17 cellular contexts compared by ENCODE assay signal in genomic region chr22:23833911-23834317, GRCh38. TPM values are rescaled to one million over a fixed set of nuclear protein-coding genes. Genes with fewer than 3 reads are reported as not detected.
A peak's percentile ranks its signal among the peaks of the same experiment; 100 is the strongest.
DNase-seq lines count a peak whose midpoint lies in the region; ATAC-seq and TF ChIP-seq lines count a peak whose summit lies in the region.
"Had no signal": no experiment of that assay in that cellular context is flagged by ENCODE, and none has a peak within 500 bp of the region (broad histone marks: within the 10 kb centered on the region; RNA-seq: fewer than 3 reads in every experiment).

No MANE protein-coding gene starts in this region.

- CTCF ChIA-PET in RWPE1 (lab: Yijun Ruan, JAX) = no interaction called here

- H3K9me3 ChIP-seq in BLaER1 (no peaks in the 10 kb centered on the region), heart left ventricle (no peaks in the 10 kb centered on the region)
- H3K9me3 ChIP-seq: HAP-1 had no signal

- peaks cover 85% of the 10 kb centered on the region for H4K20me1 ChIP-seq in BLaER1

- no peak overlapping the region for H3K4me2 ChIP-seq in BLaER1
- H3K4me2 ChIP-seq: hepatocyte had no signal

- H3K9ac ChIP-seq in BLaER1 = no peak overlapping the region

- H3K27ac ChIP-seq in BLaER1 = 0 out of 2 replicates have a peak overlapping the region, but pooled peaks have one; percentile 41
- H3K27ac ChIP-seq in RWPE1 = peak overlapping the region; percentile 66
- H3K27ac ChIP-seq in heart left ventricle = peak overlapping the region; percentile 74 to 99 (median 92)
- H3K27ac ChIP-seq: hepatocyte had no signal

- intact Hi-C loops in heart left ventricle (cut with DNase I) (loop anchor here in 1 of 10 donors (5.0 kb wide), 1 partner anchor 47 kb away; the partner anchor contains the start of gene SMARCB1), posterior vena cava (cut with DNase I) (no loop called here)

- POLR2A ChIA-PET in RWPE1 (lab: Yijun Ruan, JAX; ENCODE audit: low non-redundant PET) = no interaction called here

- peaks cover 87% of the 10 kb centered on the region for H3K36me3 ChIP-seq in BLaER1
- peaks cover 0 to 72% (median 20%) of the 10 kb centered on the region in 9 donors for H3K36me3 ChIP-seq in heart left ventricle

- DNase-seq in RWPE1 (ENCODE audit: low spot score) (no peak), heart left ventricle (peak in 2 of 5 donors; percentile 61 to 67), posterior vena cava (ENCODE audit: low spot score) (peak; percentile 56), HuH-7.5 (ENCODE audit: low spot score) (no peak), NAMALWA (ENCODE audit: low spot score) (no peak)
- DNase-seq: activated CD4-positive, alpha-beta T cell treated with anti-CD3 and anti-CD28 coated beads for 4 hours; activated CD8-positive, alpha-beta memory T cell treated with anti-CD3 and anti-CD28 coated beads, Interleukin-2, amount 10 ng/mL, durations not matched to agents 7 days and 5 days; CD8-positive, alpha-beta memory T cell; naive thymus-derived CD4-positive, alpha-beta T cell; NCI-H1105 treated with DMSO at 0.1 percent for 48 hours; NCI-H2081 treated with DMSO at 0.1 percent for 48 hours; NCI-H510A had no signal

- ATAC-seq in heart left ventricle = no peak
- ATAC-seq in HG02759 (IDR thresholded peaks at IDR 0.05; ENCODE audit: unreplicated experiment) = no peak
- ATAC-seq: activated CD8-positive, alpha-beta memory T cell treated with anti-CD3 and anti-CD28 coated beads, Interleukin-2, amount 10 ng/mL, durations not matched to agents 7 days and 5 days; naive thymus-derived CD4-positive, alpha-beta T cell; stimulated activated memory B cell treated with anti-CD40 and anti-IgM and Interleukin-4, amounts not matched to agents 10 μg/mL and 1 μg/mL and 100 μg/mL, for 72 hours had no signal

- WGBS in heart left ventricle, 4 donors = 43 to 66% (median 57%) methylated on average over 13 of the region's 13 CpGs

- H3K4me3 ChIP-seq in BLaER1 (no peak overlapping the region), heart left ventricle (no peak overlapping the region)
- H3K4me3 ChIP-seq: HAP-1, hepatocyte had no signal

- H3K27me3 ChIP-seq in BLaER1 = no peaks in the 10 kb centered on the region
- H3K27me3 ChIP-seq in heart left ventricle = no peaks in the 10 kb centered on the region
- H3K27me3 ChIP-seq: hepatocyte had no signal

- H3K4me1 ChIP-seq in BLaER1 (peaks cover 46% of the 10 kb centered on the region), heart left ventricle (peaks cover 6 to 92% (median 55%) of the 10 kb centered on the region in 12 donors)

- TF ChIP-seq CTCF in RWPE1 (conservative IDR thresholded peaks at IDR 0.05; ENCODE audit: low read depth) (no peak), heart left ventricle (IDR thresholded peaks at IDR 0.05) (no peak)

- TF ChIP-seq POLR2A in heart left ventricle (IDR thresholded peaks at IDR 0.05) = no peak

RNA-seq across cellular contexts. Expression of gene DERL3, which starts 4.9 kb away (rescaled TPM):
- total RNA-seq in heart left ventricle (1 to 10 TPM in 7 of 9 donors, under 1 TPM in 2; 0.24 to 2.8 (median 1.7) TPM), posterior vena cava (under 1 TPM; 0.83 to 0.95 TPM)
- 10 to 100 TPM in 1 of 2 donors, 1 to 10 TPM in 1; 1.4 to 12.7 TPM for polyA plus RNA-seq in heart left ventricle
- polyA plus RNA-seq: naive thymus-derived CD4-positive, alpha-beta T cell had no signal

RNA-seq across cellular contexts. Expression of gene SLC2A11, which starts 23.8 kb away (rescaled TPM):
- 10 to 100 TPM; 13.0 to 31.2 (median 18.7) TPM for total RNA-seq in heart left ventricle
- 10 to 100 TPM in 1 of 2 donors, 1 to 10 TPM in 1; 8.7 to 30.4 TPM for polyA plus RNA-seq in heart left ventricle
- total RNA-seq in posterior vena cava = 1 to 10 TPM; 4.9 to 7.4 TPM

RNA-seq across cellular contexts. Expression of gene SMARCB1, which starts 47.1 kb away (rescaled TPM):
- total RNA-seq in heart left ventricle = 10 to 100 TPM; 32.8 to 54.2 (median 45.6) TPM
- polyA plus RNA-seq in heart left ventricle = 10 to 100 TPM; 30.2 to 75.3 TPM
- total RNA-seq in posterior vena cava = 10 to 100 TPM; 42.6 to 45.8 TPM

Comparison
In these comparisons a context has a peak if more than half of its experiments do, and no peak if none do; other contexts are left out.
1. H3K27ac ChIP-seq: peak in every context shown above with its lines; median percentile 92 in heart left ventricle; 66 in RWPE1; 41 in BLaER1.